Comparison of ENCODE assay signal across 8 cellular contexts in genomic region chr9:70411141-70411929, GRCh38. TPM values are rescaled to one million over a fixed set of nuclear protein-coding genes. Genes with fewer than 3 reads are reported as not detected.
DNase-seq lines count a peak whose midpoint lies in the region; ATAC-seq lines count a peak whose summit lies in the region.

No MANE protein-coding gene starts in this region.

- H3K27ac ChIP-seq in duodenal mucosa (ENCODE audit: low read depth, low read length): peak overlapping the region; percentile 100

- H3K27me3 Mint-ChIP-seq in activated CD4-positive, alpha-beta T cell treated with anti-CD3 and anti-CD28 coated beads, Interleukin-2, amount 10 ng/mL, durations not matched to agents 24 days and 14 days: no peaks in the 10 kb centered on the region
- H3K27me3 Mint-ChIP-seq in memory B cell: no peaks in the 10 kb centered on the region
- H3K27me3 Mint-ChIP-seq in stimulated activated naive CD8-positive, alpha-beta T cell treated with anti-CD3 and anti-CD28 coated beads, Interleukin-15, Interleukin-2, amounts not matched to agents 100 ng/mL and 50 ng/mL, for 24 hours: no peaks in the 10 kb centered on the region

- H3K36me3 Mint-ChIP-seq in activated CD4-positive, alpha-beta T cell treated with anti-CD3 and anti-CD28 coated beads, Interleukin-2, amount 10 ng/mL, durations not matched to agents 24 days and 14 days (ENCODE audit: low read depth): peaks cover 17% of the 10 kb centered on the region
- no peaks in the 10 kb centered on the region for H3K36me3 Mint-ChIP-seq in memory B cell
- no peaks in the 10 kb centered on the region for H3K36me3 Mint-ChIP-seq in stimulated activated naive CD8-positive, alpha-beta T cell treated with anti-CD3 and anti-CD28 coated beads, Interleukin-15, Interleukin-2, amounts not matched to agents 100 ng/mL and 50 ng/mL, for 24 hours (ENCODE audit: low read depth)

- H3K36me3 ChIP-seq in duodenal mucosa (ENCODE audit: control insufficient read depth in 1 of 2, insufficient read depth in 2 of 2, low read length in 2 of 2): peaks cover 0 to 4% of the 10 kb centered on the region in 2 donors

- H3K4me1 Mint-ChIP-seq in activated CD4-positive, alpha-beta T cell treated with anti-CD3 and anti-CD28 coated beads, Interleukin-2, amount 10 ng/mL, durations not matched to agents 24 days and 14 days: peaks cover 60% of the 10 kb centered on the region
- peaks cover 41% of the 10 kb centered on the region for H3K4me1 Mint-ChIP-seq in memory B cell
- H3K4me1 Mint-ChIP-seq in stimulated activated naive CD8-positive, alpha-beta T cell treated with anti-CD3 and anti-CD28 coated beads, Interleukin-15, Interleukin-2, amounts not matched to agents 100 ng/mL and 50 ng/mL, for 24 hours (ENCODE audit: low read depth): peaks cover 72% of the 10 kb centered on the region

- peak overlapping the region; percentile 97 for H3K4me3 Mint-ChIP-seq in activated CD4-positive, alpha-beta T cell treated with anti-CD3 and anti-CD28 coated beads, Interleukin-2, amount 10 ng/mL, durations not matched to agents 24 days and 14 days
- peak overlapping the region; percentile 99 for H3K4me3 Mint-ChIP-seq in memory B cell
- H3K4me3 Mint-ChIP-seq in stimulated activated naive CD8-positive, alpha-beta T cell treated with anti-CD3 and anti-CD28 coated beads, Interleukin-15, Interleukin-2, amounts not matched to agents 100 ng/mL and 50 ng/mL, for 24 hours: peak overlapping the region; percentile 92

- peak overlapping the region; percentile 99 for H3K27ac Mint-ChIP-seq in activated CD4-positive, alpha-beta T cell treated with anti-CD3 and anti-CD28 coated beads, Interleukin-2, amount 10 ng/mL, durations not matched to agents 24 days and 14 days
- H3K27ac Mint-ChIP-seq in memory B cell: peak overlapping the region; percentile 100
- H3K27ac Mint-ChIP-seq in stimulated activated naive CD8-positive, alpha-beta T cell treated with anti-CD3 and anti-CD28 coated beads, Interleukin-15, Interleukin-2, amounts not matched to agents 100 ng/mL and 50 ng/mL, for 24 hours: peak overlapping the region; percentile 99

- H3K4me1 ChIP-seq in duodenal mucosa (ENCODE audit: control insufficient read depth in 1 of 2, insufficient read depth in 2 of 2, low read length in 2 of 2): peaks cover 23 to 32% of the 10 kb centered on the region in 2 donors

- H3K4me3 ChIP-seq in duodenal mucosa (ENCODE audit: low read depth in 1 of 2, low read length in 2 of 2): peak overlapping the region; percentile 97 to 98

- H3K27me3 ChIP-seq in duodenal mucosa (ENCODE audit: control insufficient read depth in 1 of 2, insufficient read depth in 2 of 2, low read length in 2 of 2): no peaks in the 10 kb centered on the region

- DNase-seq in NCI-H526 (lab: John Stamatoyannopoulos, UW) (peak; percentile 42 to 43), NCI-H526 treated with DMSO at 0.1 percent for 48 hours (lab: John Stamatoyannopoulos, UW) (no peak), memory B cell (ENCODE audit: low spot score in 2 of 2) (no peak)
- DNase-seq in activated CD4-positive, alpha-beta T cell treated with anti-CD3 and anti-CD28 coated beads, Interleukin-2, amount 10 ng/mL, durations not matched to agents 24 days and 14 days: peak; percentile 84

- no peaks in the 10 kb centered on the region for H3K9me3 Mint-ChIP-seq in activated CD4-positive, alpha-beta T cell treated with anti-CD3 and anti-CD28 coated beads, Interleukin-2, amount 10 ng/mL, durations not matched to agents 24 days and 14 days
- no peaks in the 10 kb centered on the region for H3K9me3 Mint-ChIP-seq in memory B cell
- no peaks in the 10 kb centered on the region for H3K9me3 Mint-ChIP-seq in stimulated activated naive CD8-positive, alpha-beta T cell treated with anti-CD3 and anti-CD28 coated beads, Interleukin-15, Interleukin-2, amounts not matched to agents 100 ng/mL and 50 ng/mL, for 24 hours

- H3K9me3 ChIP-seq in duodenal mucosa (ENCODE audit: control insufficient read depth in 1 of 2, low read length in 2 of 2): no peaks in the 10 kb centered on the region

- intact Hi-C loops in activated CD4-positive, alpha-beta T cell treated with anti-CD3 and anti-CD28 coated beads, Interleukin-2, amount 10 ng/mL, durations not matched to agents 24 days and 14 days (cut with micrococcal nuclease): loop anchor here (10.0 kb wide), 4 partner anchors 657 to 1953 kb away; partner anchors contain the start of genes ABHD17B, C9orf85, TJP2 and ZFAND5

- peak overlapping the region; percentile 100 for H3K9ac ChIP-seq in duodenal mucosa (ENCODE audit: low read depth in 1 of 2, low read length in 2 of 2)

- ATAC-seq in memory B cell (ENCODE audit: low read depth): no peak
- ATAC-seq in HG02885 (IDR thresholded peaks at IDR 0.05; ENCODE audit: poor library complexity, unreplicated experiment): no peak
- ATAC-seq in HG03280 (IDR thresholded peaks at IDR 0.05; ENCODE audit: unreplicated experiment): no peak

RNA-seq across cellular contexts. Expression of gene KLF9, which starts 3.1 kb away (rescaled TPM):
- 16.3 and 16.5 TPM in 2 replicates for total RNA-seq in activated CD4-positive, alpha-beta T cell treated with anti-CD3 and anti-CD28 coated beads, Interleukin-2, amount 10 ng/mL, durations not matched to agents 24 days and 14 days

Comparison
In these comparisons a context has a peak if more than half of its experiments do, and no peak if none do; other contexts are left out.
1. DNase-seq: peak in NCI-H526 (2 of 2) and activated CD4-positive, alpha-beta T cell treated with anti-CD3 and anti-CD28 coated beads, Interleukin-2, amount 10 ng/mL, durations not matched to agents 24 days and 14 days (single experiment); none in NCI-H526 treated with DMSO at 0.1 percent for 48 hours (single experiment) and memory B cell (0 of 2).
2. Peak in every context shown above with its lines, with median percentiles within 50 percentile points of each other: H3K27ac Mint-ChIP-seq and H3K4me3 Mint-ChIP-seq.